8 cellular contexts compared by ENCODE assay signal in the genomic region with DNA sequence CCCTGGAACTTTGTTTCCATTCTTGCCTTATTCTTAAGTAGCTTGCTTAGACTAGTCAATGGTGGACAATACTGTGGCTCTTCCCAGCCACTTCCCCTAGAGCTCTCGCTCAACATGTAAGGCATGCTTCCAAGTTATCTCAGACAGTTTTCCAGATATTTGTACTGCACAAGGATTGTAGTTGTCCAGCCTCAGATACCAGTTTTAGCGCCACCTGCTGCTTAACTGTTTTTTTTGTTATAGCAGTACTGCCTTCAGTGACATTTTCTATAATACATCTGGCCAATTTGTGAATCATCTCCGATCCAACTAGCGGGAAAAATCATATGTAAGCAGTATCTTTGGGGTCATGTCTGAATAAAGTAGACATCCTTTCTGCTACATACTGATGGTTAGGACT.
DNase-seq lines count a peak whose midpoint lies in the region; ATAC-seq, FAIRE-seq and TF ChIP-seq lines count a peak whose summit lies in the region.

No MANE protein-coding gene starts in this region.

- no peaks in the 10 kb centered on the region for H3K9me3 ChIP-seq in kidney (ENCODE audit: control insufficient read depth in 1 of 2, low read length in 2 of 2)
- no peaks in the 10 kb centered on the region for H3K9me3 ChIP-seq in naive thymus-derived CD4-positive, alpha-beta T cell (ENCODE audit: control insufficient read depth in 2 of 3, low read length in 3 of 3)
- H3K9me3 ChIP-seq in CD8-positive, alpha-beta T cell (ENCODE audit: low read length): no peaks in the 10 kb centered on the region

- H3K36me3 ChIP-seq in kidney (ENCODE audit: control insufficient read depth in 1 of 2, insufficient read depth in 2 of 2, low read length in 2 of 2): no peaks in the 10 kb centered on the region
- no peaks in the 10 kb centered on the region for H3K36me3 ChIP-seq in naive thymus-derived CD4-positive, alpha-beta T cell (ENCODE audit: control insufficient read depth in 2 of 3, insufficient read depth in 3 of 3, low read length in 3 of 3)
- no peaks in the 10 kb centered on the region for H3K36me3 ChIP-seq in CD8-positive, alpha-beta T cell (ENCODE audit: insufficient read depth, low read length)

- ATAC-seq in HG03354 (IDR thresholded peaks at IDR 0.05; ENCODE audit: poor library complexity, severe bottlenecking, unreplicated experiment): peak; percentile 54
- ATAC-seq in naive thymus-derived CD4-positive, alpha-beta T cell: no peak
- no peak for ATAC-seq in CD8-positive, alpha-beta T cell

- CTCF ChIA-PET in naive thymus-derived CD4-positive, alpha-beta T cell (lab: Charles Lee): no interaction called here
- CTCF ChIA-PET in CD8-positive, alpha-beta T cell (lab: Charles Lee): no interaction called here

- H3K4me1 Mint-ChIP-seq in naive thymus-derived CD4-positive, alpha-beta T cell: no peaks in the 10 kb centered on the region
- H3K4me1 Mint-ChIP-seq in CD8-positive, alpha-beta T cell (ENCODE audit: low read depth): no peaks in the 10 kb centered on the region

- no peaks in the 10 kb centered on the region for H3K27me3 ChIP-seq in naive thymus-derived CD4-positive, alpha-beta T cell (ENCODE audit: control insufficient read depth in 2 of 2, insufficient read depth in 2 of 2, low read length in 2 of 2)
- H3K27me3 ChIP-seq in CD8-positive, alpha-beta T cell (ENCODE audit: insufficient read depth, low read length): no peaks in the 10 kb centered on the region

- H3K36me3 Mint-ChIP-seq in naive thymus-derived CD4-positive, alpha-beta T cell: no peaks in the 10 kb centered on the region
- H3K36me3 Mint-ChIP-seq in CD8-positive, alpha-beta T cell: no peaks in the 10 kb centered on the region

- DNase-seq in NOMO-1 treated with DMSO at 0.1 percent for 48 hours (lab: John Stamatoyannopoulos, UW; ENCODE audit: unreplicated experiment): peak; percentile 8
- no peak for DNase-seq in NOMO-1 treated with dmso at 0.1 percent for 144 hours (lab: John Stamatoyannopoulos, UW; ENCODE audit: unreplicated experiment)
- peak; percentile 4 for DNase-seq in UCSD-AML1 (lab: John Stamatoyannopoulos, UW; ENCODE audit: unreplicated experiment)
- DNase-seq in kidney: no peak
- no peak for DNase-seq in NCI-H1930 (lab: John Stamatoyannopoulos, UW)
- DNase-seq in naive thymus-derived CD4-positive, alpha-beta T cell: no peak
- no peak for DNase-seq in CD8-positive, alpha-beta T cell

- TF ChIP-seq CTCF in kidney (IDR thresholded peaks at IDR 0.05; ENCODE audit: borderline replicate concordance, extremely low read depth, insufficient read depth): peak; percentile 27
- no peak for TF ChIP-seq CTCF in CD8-positive, alpha-beta T cell (IDR thresholded peaks at IDR 0.05)

- no peak for FAIRE-seq in kidney (lab: Jason Lieb, UNC)

- H3K9me3 Mint-ChIP-seq in naive thymus-derived CD4-positive, alpha-beta T cell: peaks cover 0 to 2% (median 0%) of the 10 kb centered on the region in 11 donors
- H3K9me3 Mint-ChIP-seq in CD8-positive, alpha-beta T cell: peaks cover 4% of the 10 kb centered on the region

- intact Hi-C loops in kidney (cut with DNase I): no loop called here
- intact Hi-C loops in naive thymus-derived CD4-positive, alpha-beta T cell (cut with micrococcal nuclease): loop anchor here (1.0 to 5.0 kb wide), 3 partner anchors 512 to 736 kb away; no protein-coding TSS in a partner anchor
- intact Hi-C loops in CD8-positive, alpha-beta T cell (cut with DNase I, micrococcal nuclease): no loop called here

- no peaks in the 10 kb centered on the region for H3K27me3 Mint-ChIP-seq in naive thymus-derived CD4-positive, alpha-beta T cell
- no peaks in the 10 kb centered on the region for H3K27me3 Mint-ChIP-seq in CD8-positive, alpha-beta T cell (ENCODE audit: low read depth)

- H3K27ac Mint-ChIP-seq in naive thymus-derived CD4-positive, alpha-beta T cell: no peak overlapping the region
- no peak overlapping the region for H3K27ac Mint-ChIP-seq in CD8-positive, alpha-beta T cell

- no peaks in the 10 kb centered on the region for H3K4me1 ChIP-seq in kidney (ENCODE audit: control insufficient read depth in 1 of 2, insufficient read depth in 1 of 2, low read depth in 1 of 2, low read length in 2 of 2)
- H3K4me1 ChIP-seq in naive thymus-derived CD4-positive, alpha-beta T cell (ENCODE audit: control insufficient read depth in 2 of 2, insufficient read depth in 2 of 2, low read length in 2 of 2): no peaks in the 10 kb centered on the region
- no peaks in the 10 kb centered on the region for H3K4me1 ChIP-seq in CD8-positive, alpha-beta T cell (ENCODE audit: insufficient read depth, low read length)

- POLR2A ChIA-PET in naive thymus-derived CD4-positive, alpha-beta T cell (lab: Charles Lee): no interaction called here
- POLR2A ChIA-PET in CD8-positive, alpha-beta T cell (lab: Charles Lee): no interaction called here

- H3K4me3 ChIP-seq in kidney (ENCODE audit: low read length in 2 of 2): no peak overlapping the region
- H3K4me3 ChIP-seq in naive thymus-derived CD4-positive, alpha-beta T cell (ENCODE audit: low read length): no peak overlapping the region
- no peak overlapping the region for H3K4me3 ChIP-seq in CD8-positive, alpha-beta T cell (ENCODE audit: low read depth, low read length)

- H3K9ac ChIP-seq in kidney (ENCODE audit: low read length in 2 of 2): no peak overlapping the region

- no peak overlapping the region for H3K4me3 Mint-ChIP-seq in naive thymus-derived CD4-positive, alpha-beta T cell
- H3K4me3 Mint-ChIP-seq in CD8-positive, alpha-beta T cell: no peak overlapping the region

- H3K27ac ChIP-seq in kidney (ENCODE audit: low read depth in 2 of 2, low read length in 2 of 2): no peak overlapping the region
- no peak overlapping the region for H3K27ac ChIP-seq in naive thymus-derived CD4-positive, alpha-beta T cell (ENCODE audit: low read depth, low read length)
- H3K27ac ChIP-seq in CD8-positive, alpha-beta T cell (ENCODE audit: low read depth, low read length): no peak overlapping the region

Comparison
In these comparisons a context has a peak if more than half of its experiments do, and no peak if none do; other contexts are left out.
1. DNase-seq: peak in NOMO-1 treated with DMSO at 0.1 percent for 48 hours (single experiment) and UCSD-AML1 (single experiment); none in NOMO-1 treated with dmso at 0.1 percent for 144 hours (single experiment), kidney (single experiment), NCI-H1930 (0 of 2), naive thymus-derived CD4-positive, alpha-beta T cell (0 of 9) and CD8-positive, alpha-beta T cell (0 of 7).
2. intact Hi-C loops: an anchor here in naive thymus-derived CD4-positive, alpha-beta T cell (1.0 to 5.0 kb wide); none called in kidney and CD8-positive, alpha-beta T cell.